ENCODE assay signal across 21 cellular contexts in the genomic region with DNA sequence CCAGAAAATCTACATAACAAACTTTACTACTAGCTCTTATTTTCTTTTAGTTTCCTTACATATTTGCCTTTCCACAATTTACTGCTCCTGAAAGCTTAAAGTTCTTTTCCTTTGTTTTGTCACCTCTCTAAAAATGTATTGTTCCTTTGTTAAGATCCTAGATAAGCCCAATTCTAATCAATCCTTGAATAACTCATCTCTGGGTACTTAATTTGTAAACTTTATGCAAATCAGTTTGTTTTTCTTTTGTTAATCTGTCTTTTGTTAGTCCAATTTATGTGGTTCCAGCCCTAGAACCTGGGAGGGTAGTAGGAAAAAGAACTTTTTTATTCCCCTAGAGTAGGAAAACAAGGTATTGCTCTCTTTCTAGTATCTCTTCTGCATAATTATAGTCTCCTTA.
DNase-seq lines count a peak whose midpoint lies in the region; ATAC-seq and TF ChIP-seq lines count a peak whose summit lies in the region.
"Had no signal": no experiment of that assay in that cellular context is flagged by ENCODE, and none has a peak within 500 bp of the region (broad histone marks: within the 10 kb centered on the region; RNA-seq: fewer than 3 reads in every experiment).

No MANE protein-coding gene starts in this region.

- H2AFZ ChIP-seq in H9 (ENCODE audit: low read length) = no peak overlapping the region
- H2AFZ ChIP-seq: GM23248 had no signal

- no peak overlapping the region for H3K9ac ChIP-seq in H9 (ENCODE audit: extremely low read depth, insufficient read length, low read length)
- H3K9ac ChIP-seq: BLaER1 treated with 17β-estradiol and CSF1 and Interleukin-3, amounts not matched to agents 10 nM and 100 nM; GM23248 had no signal

- POLR2A ChIA-PET in activated CD4-positive, alpha-beta T cell treated with anti-CD3 and anti-CD28 coated beads, Interleukin-2, amount 10 ng/mL, durations not matched to agents 7 days and 5 days (lab: Charles Lee) = no interaction called here

- H3K27me3 Mint-ChIP-seq in H9 (ENCODE audit: low read depth) = no peaks in the 10 kb centered on the region; the same call in 1 of the 2 replicates
- no peaks in the 10 kb centered on the region for H3K27me3 Mint-ChIP-seq in mesothelial cell of epicardium (ENCODE audit: low read depth)
- H3K27me3 Mint-ChIP-seq in activated CD4-positive, alpha-beta T cell treated with anti-CD3 and anti-CD28 coated beads, Interleukin-2, amount 10 ng/mL, durations not matched to agents 7 days and 5 days = no peaks in the 10 kb centered on the region
- H3K27me3 Mint-ChIP-seq: CD4-positive, alpha-beta T cell had no signal

- no peak for ATAC-seq in RWPE2 (ENCODE audit: low read depth)
- no peak for ATAC-seq in GM19455 (IDR thresholded peaks at IDR 0.05; ENCODE audit: unreplicated experiment)
- ATAC-seq: HCT116, K562 had no signal

- H3K4me1 ChIP-seq in H9 (ENCODE audit: insufficient read depth, low read length) = peaks cover 5% of the 10 kb centered on the region; the same call in 1 of the 2 replicates
- peaks cover 17% of the 10 kb centered on the region for H3K4me1 ChIP-seq in RWPE2 (ENCODE audit: insufficient read depth, poor library complexity, severe bottlenecking)
- H3K4me1 ChIP-seq: BLaER1 treated with 17β-estradiol and CSF1 and Interleukin-3, amounts not matched to agents 10 nM and 100 nM had no signal

- no peak for DNase-seq in H9
- DNase-seq in RWPE2 (ENCODE audit: low spot score) = no peak
- DNase-seq in epithelial cell of prostate (ENCODE audit: low read depth, low spot score) = no peak
- no peak for DNase-seq in mesothelial cell of epicardium (ENCODE audit: low spot score in 2 of 2, unreplicated experiment in 2 of 2)
- DNase-seq in NCI-H1092 treated with DMSO at 0.1 percent for 48 hours (lab: John Stamatoyannopoulos, UW) = no peak
- DNase-seq in activated CD4-positive, alpha-beta T cell treated with anti-CD3 and anti-CD28 coated beads, Interleukin-2, amount 10 ng/mL, durations not matched to agents 7 days and 5 days = no peak
- no peak for DNase-seq in activated CD8-positive, alpha-beta memory T cell treated with anti-CD3 and anti-CD28 coated beads, Interleukin-2, amount 50 U/mL, for 4 hours
- DNase-seq: CD4-positive, alpha-beta T cell; Kasumi-1; MV-4-11; NCI-H2029 treated with DMSO at 0.1 percent for 48 hours; NCI-H446 treated with DMSO at 0.1 percent for 48 hours; NCI-H526 treated with DMSO at 0.1 percent for 48 hours; RPMI8226; SHP77 had no signal

- H3K14ac ChIP-seq in H9 (ENCODE audit: insufficient read depth, low read length) = no peak overlapping the region

- no peak overlapping the region for H2BK5ac ChIP-seq in H9 (ENCODE audit: insufficient read length, low read length)

- TF ChIP-seq CTCF in H9 (conservative IDR thresholded peaks at IDR 0.05) = no peak
- no peak for TF ChIP-seq CTCF in RWPE2 (IDR thresholded peaks at IDR 0.05; ENCODE audit: poor library complexity, severe bottlenecking)
- TF ChIP-seq CTCF in mesothelial cell of epicardium (IDR thresholded peaks at IDR 0.05; ENCODE audit: unreplicated experiment) = no peak

- no peak overlapping the region for H2AK5ac ChIP-seq in H9 (ENCODE audit: insufficient read length, low read length)

- CTCF ChIA-PET in activated CD4-positive, alpha-beta T cell treated with anti-CD3 and anti-CD28 coated beads, Interleukin-2, amount 10 ng/mL, durations not matched to agents 7 days and 5 days (lab: Charles Lee) = no interaction called here

- no peak overlapping the region for H4K5ac ChIP-seq in H9 (ENCODE audit: insufficient read length, low read depth, low read length)

- H2BK12ac ChIP-seq in H9 (ENCODE audit: insufficient read length, low read depth, low read length) = no peak overlapping the region

- H3K4me2 ChIP-seq in H9 (ENCODE audit: insufficient read depth, insufficient read length, low read length) = no peak overlapping the region
- H3K4me2 ChIP-seq: BLaER1 treated with 17β-estradiol and CSF1 and Interleukin-3, amounts not matched to agents 10 nM and 100 nM had no signal

- H4K91ac ChIP-seq in H9 (ENCODE audit: insufficient read length, low read depth, low read length) = no peak overlapping the region

- H2BK120ac ChIP-seq in H9 (ENCODE audit: low read depth, low read length, poor library complexity, severe bottlenecking) = no peak overlapping the region

- no peaks in the 10 kb centered on the region for H3K9me3 ChIP-seq in H9 (ENCODE audit: control insufficient read depth, low read depth, low read length)
- H3K9me3 ChIP-seq in RWPE2 (ENCODE audit: severe bottlenecking) = no peaks in the 10 kb centered on the region
- H3K9me3 ChIP-seq: BLaER1 treated with 17β-estradiol and CSF1 and Interleukin-3, amounts not matched to agents 10 nM and 100 nM had no signal

- no peaks in the 10 kb centered on the region for H4K20me1 ChIP-seq in H9 (ENCODE audit: control insufficient read depth, insufficient read depth, insufficient read length)
- H4K20me1 ChIP-seq: BLaER1 treated with 17β-estradiol and CSF1 and Interleukin-3, amounts not matched to agents 10 nM and 100 nM had no signal

- H3K4ac ChIP-seq in H9 (ENCODE audit: low read depth, low read length) = no peak overlapping the region

- H3T11ph ChIP-seq in H9 (ENCODE audit: low read length) = no peak overlapping the region

- H3K27me3 ChIP-seq in H9 (ENCODE audit: insufficient read depth, low read length) (no peaks in the 10 kb centered on the region), RWPE2 (ENCODE audit: insufficient read depth, poor library complexity, severe bottlenecking) (no peaks in the 10 kb centered on the region)
- H3K27me3 ChIP-seq: BLaER1 treated with 17β-estradiol and CSF1 and Interleukin-3, amounts not matched to agents 10 nM and 100 nM had no signal

- peaks cover 0 to 2% of the 10 kb centered on the region in 2 experiments; a peak in 1 of 5 replicates for H3K9me3 Mint-ChIP-seq in H9
- peaks cover 7% of the 10 kb centered on the region for H3K9me3 Mint-ChIP-seq in mesothelial cell of epicardium
- no peaks in the 10 kb centered on the region for H3K9me3 Mint-ChIP-seq in activated CD4-positive, alpha-beta T cell treated with anti-CD3 and anti-CD28 coated beads, Interleukin-2, amount 10 ng/mL, durations not matched to agents 7 days and 5 days
- H3K9me3 Mint-ChIP-seq: CD4-positive, alpha-beta T cell had no signal

- H3K36me3 Mint-ChIP-seq in H9 (ENCODE audit: insufficient read depth in 1 of 3, low read depth in 3 of 3) (peaks cover 0 to 21% (median 9%) of the 10 kb centered on the region in 3 experiments; a peak in 6 of 7 replicates), mesothelial cell of epicardium (no peaks in the 10 kb centered on the region)
- no peaks in the 10 kb centered on the region for H3K36me3 Mint-ChIP-seq in activated CD4-positive, alpha-beta T cell treated with anti-CD3 and anti-CD28 coated beads, Interleukin-2, amount 10 ng/mL, durations not matched to agents 7 days and 5 days (ENCODE audit: low read depth)

- H3K4me3 Mint-ChIP-seq in H9 = peak overlapping the region in 1 of 2 experiments; percentile 27; a peak in 2 of 5 replicates
- H3K4me3 Mint-ChIP-seq in mesothelial cell of epicardium = no peak overlapping the region
- H3K4me3 Mint-ChIP-seq in activated CD4-positive, alpha-beta T cell treated with anti-CD3 and anti-CD28 coated beads, Interleukin-2, amount 10 ng/mL, durations not matched to agents 7 days and 5 days = no peak overlapping the region
- H3K4me3 Mint-ChIP-seq: CD4-positive, alpha-beta T cell had no signal

- H3K4me3 ChIP-seq in RWPE2 (ENCODE audit: severe bottlenecking) = no peak overlapping the region
- H3K4me3 ChIP-seq: BLaER1 treated with 17β-estradiol and CSF1 and Interleukin-3, amounts not matched to agents 10 nM and 100 nM; GM23248; K562 had no signal

- H2BK15ac ChIP-seq in H9 (ENCODE audit: low read depth, low read length) = no peak overlapping the region

- H3K27ac ChIP-seq in H9 (ENCODE audit: insufficient read length, low read depth, low read length) (no peak overlapping the region), RWPE2 (ENCODE audit: poor library complexity, severe bottlenecking) (peak overlapping the region; percentile 54), epithelial cell of prostate (peak overlapping the region; percentile 48)
- H3K27ac ChIP-seq: BLaER1 treated with 17β-estradiol and CSF1 and Interleukin-3, amounts not matched to agents 10 nM and 100 nM; GM23248; HL-60 had no signal

- H3K27ac Mint-ChIP-seq in H9 (peak overlapping the region; percentile 46 to 99 (median 49); a peak in 6 of 7 replicates), mesothelial cell of epicardium (peak overlapping the region; percentile 22)
- no peak overlapping the region for H3K27ac Mint-ChIP-seq in activated CD4-positive, alpha-beta T cell treated with anti-CD3 and anti-CD28 coated beads, Interleukin-2, amount 10 ng/mL, durations not matched to agents 7 days and 5 days
- H3K27ac Mint-ChIP-seq: CD4-positive, alpha-beta T cell had no signal

- H3K18ac ChIP-seq in H9 (ENCODE audit: insufficient read length, low read depth, low read length) = no peak overlapping the region

- H3K56ac ChIP-seq in H9 (ENCODE audit: insufficient read length, low read depth, low read length) = no peak overlapping the region

- H3K79me1 ChIP-seq in H9 (ENCODE audit: insufficient read depth, low read depth, low read length, poor library complexity, severe bottlenecking) = no peaks in the 10 kb centered on the region

- no peak overlapping the region for H2BK20ac ChIP-seq in H9 (ENCODE audit: low read depth, low read length, poor library complexity, severe bottlenecking)

- no peak overlapping the region for H4K8ac ChIP-seq in H9 (replicated peaks; ENCODE audit: insufficient read length, low read depth, low read length)

- H3K23me2 ChIP-seq in H9 (ENCODE audit: insufficient read length, low read depth, low read length, poor library complexity, severe bottlenecking) = no peaks in the 10 kb centered on the region

- H3K79me2 ChIP-seq in H9 (ENCODE audit: insufficient read depth, low read length) = no peaks in the 10 kb centered on the region

- peaks cover 44 to 53% of the 10 kb centered on the region in 2 experiments for H3K4me1 Mint-ChIP-seq in H9
- H3K4me1 Mint-ChIP-seq in mesothelial cell of epicardium = peaks cover 21% of the 10 kb centered on the region
- H3K4me1 Mint-ChIP-seq in activated CD4-positive, alpha-beta T cell treated with anti-CD3 and anti-CD28 coated beads, Interleukin-2, amount 10 ng/mL, durations not matched to agents 7 days and 5 days = no peaks in the 10 kb centered on the region

- no peaks in the 10 kb centered on the region for H3K36me3 ChIP-seq in RWPE2 (ENCODE audit: low read depth)
- H3K36me3 ChIP-seq: BLaER1 treated with 17β-estradiol and CSF1 and Interleukin-3, amounts not matched to agents 10 nM and 100 nM had no signal

- no peak overlapping the region for H3K23ac ChIP-seq in H9 (ENCODE audit: insufficient read length, low read depth, low read length)
